In genomic region chr17:44086364-44087311, GRCh38 we compare ENCODE assay signal across 8 cellular contexts. TPM values are rescaled to one million over a fixed set of nuclear protein-coding genes. Genes with fewer than 3 reads are reported as not detected.
A peak's percentile ranks its signal among the peaks of the same experiment; 100 is the strongest.
DNase-seq lines count a peak whose midpoint lies in the region; ATAC-seq and TF ChIP-seq lines count a peak whose summit lies in the region.
"Had no signal": no experiment of that assay in that cellular context is flagged by ENCODE, and none has a peak within 500 bp of the region (broad histone marks: within the 10 kb centered on the region; RNA-seq: fewer than 3 reads in every experiment).

No MANE protein-coding gene starts in this region.

- no peaks in the 10 kb centered on the region for H3K27me3 Mint-ChIP-seq in brain
- H3K27me3 Mint-ChIP-seq: activated B cell treated with CpG ODN at 0.5 μM for 24 hours had no signal

- H3K9me3 ChIP-seq in lung (ENCODE audit: control insufficient read depth in 2 of 2, insufficient read depth in 1 of 2, low read length in 1 of 2), result no peaks in the 10 kb centered on the region

- H3K36me3 ChIP-seq in lung (ENCODE audit: control insufficient read depth in 2 of 2, insufficient read depth in 2 of 2, low read length in 2 of 2), result peaks cover 19 to 59% of the 10 kb centered on the region in 2 donors

- TF ChIP-seq CTCF in brain (conservative IDR thresholded peaks at IDR 0.05) (no peak), lung (IDR thresholded peaks at IDR 0.05; ENCODE audit: control extremely low read depth, extremely low read depth) (no peak)

- 63 to 79% methylated on average over 22 to 23 of the region's 23 CpGs for WGBS in lung, 2 donors

- no peaks in the 10 kb centered on the region for H3K9me3 Mint-ChIP-seq in brain
- no peaks in the 10 kb centered on the region for H3K9me3 Mint-ChIP-seq in stimulated activated effector memory CD8-positive, alpha-beta T cell treated with anti-CD3 and anti-CD28 coated beads, Interleukin-12 subunit alpha, Interleukin-12 subunit beta, amount 100 ng/mL, for 72 hours
- H3K9me3 Mint-ChIP-seq: activated B cell treated with CpG ODN at 0.5 μM for 24 hours had no signal

- peaks cover 23% of the 10 kb centered on the region for H3K4me1 Mint-ChIP-seq in brain
- peaks cover 40% of the 10 kb centered on the region for H3K4me1 Mint-ChIP-seq in stimulated activated effector memory CD8-positive, alpha-beta T cell treated with anti-CD3 and anti-CD28 coated beads, Interleukin-12 subunit alpha, Interleukin-12 subunit beta, amount 100 ng/mL, for 72 hours
- H3K4me1 Mint-ChIP-seq: activated B cell treated with CpG ODN at 0.5 μM for 24 hours had no signal

- H3K4me3 Mint-ChIP-seq in brain, result peak overlapping the region in 4 of 5 experiments; percentile 61 to 73 (median 70)
- H3K4me3 Mint-ChIP-seq in stimulated activated effector memory CD8-positive, alpha-beta T cell treated with anti-CD3 and anti-CD28 coated beads, Interleukin-12 subunit alpha, Interleukin-12 subunit beta, amount 100 ng/mL, for 72 hours, result peak overlapping the region; percentile 34
- H3K4me3 Mint-ChIP-seq: activated B cell treated with CpG ODN at 0.5 μM for 24 hours had no signal

- H3K4me1 ChIP-seq in lung (ENCODE audit: control insufficient read depth in 2 of 2, insufficient read depth in 2 of 2, low read length in 2 of 2), result no peaks in the 10 kb centered on the region

- ATAC-seq in lung (ENCODE audit: insufficient read depth, low FRiP score), result peak; percentile 38
- ATAC-seq in stimulated activated effector memory CD8-positive, alpha-beta T cell treated with anti-CD3 and anti-CD28 coated beads, Interleukin-12 subunit alpha, Interleukin-12 subunit beta, amount 100 ng/mL, for 72 hours, result peak; percentile 95

- H3K4me3 ChIP-seq in lung, result no peak overlapping the region

- peaks cover 64% of the 10 kb centered on the region for H3K36me3 Mint-ChIP-seq in brain
- peaks cover 48% of the 10 kb centered on the region for H3K36me3 Mint-ChIP-seq in stimulated activated effector memory CD8-positive, alpha-beta T cell treated with anti-CD3 and anti-CD28 coated beads, Interleukin-12 subunit alpha, Interleukin-12 subunit beta, amount 100 ng/mL, for 72 hours

- DNase-seq in HK-2 (ENCODE audit: unreplicated experiment) (peak; percentile 89), T1000 (lab: John Stamatoyannopoulos, UW) (peak; percentile 87), lung (ENCODE audit: low spot score) (no peak), pons (ENCODE audit: low spot score) (no peak), NCI-H1092 (lab: John Stamatoyannopoulos, UW) (no peak)
- peak; percentile 26 to 67 for DNase-seq in stimulated activated effector memory CD8-positive, alpha-beta T cell treated with anti-CD3 and anti-CD28 coated beads, Interleukin-12 subunit alpha, Interleukin-12 subunit beta, amount 100 ng/mL, for 72 hours (ENCODE audit: low spot score in 2 of 2)
- DNase-seq: activated B cell treated with CpG ODN at 0.5 μM for 24 hours had no signal

- H3K27ac Mint-ChIP-seq in brain, result peak overlapping the region; percentile 69 to 98 (median 93)
- peak overlapping the region; percentile 92 for H3K27ac Mint-ChIP-seq in stimulated activated effector memory CD8-positive, alpha-beta T cell treated with anti-CD3 and anti-CD28 coated beads, Interleukin-12 subunit alpha, Interleukin-12 subunit beta, amount 100 ng/mL, for 72 hours
- H3K27ac Mint-ChIP-seq: activated B cell treated with CpG ODN at 0.5 μM for 24 hours had no signal

- peak overlapping the region; percentile 26 to 46 for H3K27ac ChIP-seq in lung (ENCODE audit: low read depth in 1 of 2, low read length in 1 of 2)

- H3K27me3 ChIP-seq in lung (ENCODE audit: control insufficient read depth, insufficient read depth), result no peaks in the 10 kb centered on the region

RNA-seq across cellular contexts. Expression of gene G6PC3, which starts 16.1 kb away (rescaled TPM):
- polyA plus RNA-seq in brain (ENCODE audit: insufficient read depth, low read depth, low replicate concordance) (187 TPM), lung (10 to 100 TPM; 84.8 to 87.4 TPM)
- 10 to 100 TPM; 21.2 to 74.6 TPM for total RNA-seq in lung

RNA-seq across cellular contexts. Expression of gene LSM12, which starts 20.2 kb away (rescaled TPM):
- polyA plus RNA-seq in brain (ENCODE audit: insufficient read depth, low read depth, low replicate concordance), result 45.1 TPM
- total RNA-seq in lung, result 10 to 100 TPM; 14.8 to 45.3 TPM
- polyA plus RNA-seq in lung, result 10 to 100 TPM; 25.8 to 54.6 TPM

RNA-seq across cellular contexts. Expression of gene HDAC5, which starts 36.8 kb away (rescaled TPM):
- 123 TPM for polyA plus RNA-seq in brain (ENCODE audit: insufficient read depth, low read depth, low replicate concordance)
- 10 to 100 TPM; 33.8 to 77.4 TPM for total RNA-seq in lung
- polyA plus RNA-seq in lung, result 10 to 100 TPM; 29.6 to 39.0 TPM

RNA-seq across cellular contexts. Expression of gene HROB, which starts 55.1 kb away (rescaled TPM):
- 3.9 TPM for polyA plus RNA-seq in brain (ENCODE audit: insufficient read depth, low read depth, low replicate concordance)
- 1 to 10 TPM in 1 of 2 donors, under 1 TPM in 1; 0.88 to 1.3 TPM for total RNA-seq in lung
- polyA plus RNA-seq in lung, result under 1 TPM; 0.61 to 0.87 TPM

Comparison
In these comparisons a context has a peak if more than half of its experiments do, and no peak if none do; other contexts are left out.
1. DNase-seq: peak in HK-2 (single experiment), T1000 (single experiment) and stimulated activated effector memory CD8-positive, alpha-beta T cell treated with anti-CD3 and anti-CD28 coated beads, Interleukin-12 subunit alpha, Interleukin-12 subunit beta, amount 100 ng/mL, for 72 hours (2 of 2); none in lung (single experiment), pons (single experiment) and NCI-H1092 (single experiment).